Comparison of ENCODE assay signal across 8 cellular contexts in the genomic region with DNA sequence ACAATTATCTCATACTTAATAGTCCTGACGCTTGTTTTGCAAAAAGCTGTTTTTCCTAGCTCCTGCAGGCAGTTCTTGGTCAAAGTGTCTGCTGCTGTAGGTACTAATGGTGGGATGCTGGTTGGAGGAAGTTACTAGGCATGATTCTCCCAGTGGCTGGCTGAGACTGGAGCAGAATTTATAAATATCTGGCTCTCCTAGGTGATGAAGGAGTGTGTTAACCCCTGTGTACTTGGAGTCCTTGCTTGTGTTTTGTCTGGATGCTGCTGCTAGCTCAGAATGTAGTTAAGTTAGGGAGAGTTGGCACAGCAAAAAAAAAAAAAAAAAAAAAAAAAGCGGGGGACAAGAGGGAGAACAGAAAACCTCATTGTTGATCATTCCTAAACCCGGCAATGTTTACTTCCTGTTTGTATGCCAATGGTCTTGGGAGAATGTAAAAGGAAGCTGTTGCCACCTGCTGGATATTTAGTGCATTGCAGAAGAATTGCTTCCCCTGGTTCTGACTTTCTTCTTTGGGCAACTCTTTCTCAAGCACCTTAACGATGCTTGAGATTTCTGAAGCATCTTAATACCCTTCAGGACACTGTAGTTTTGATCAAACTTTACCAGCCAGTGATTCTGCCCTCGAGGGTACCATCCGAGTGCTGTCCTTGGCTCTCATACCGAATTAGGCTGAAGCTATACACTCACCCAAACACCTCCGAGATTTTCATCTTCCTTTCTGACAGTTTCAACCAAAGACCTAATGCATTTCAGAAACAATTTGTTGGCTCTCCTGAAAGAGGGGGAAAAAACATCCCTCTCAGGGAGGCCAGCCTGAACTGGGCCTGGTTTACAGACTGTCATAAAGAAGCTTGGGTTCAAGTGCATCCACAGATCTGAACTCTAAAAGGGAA.
DNase-seq lines count a peak whose midpoint lies in the region; ATAC-seq and TF ChIP-seq lines count a peak whose summit lies in the region.

No MANE protein-coding gene starts in this region.

- POLR2A ChIA-PET in activated CD8-positive, alpha-beta T cell treated with anti-CD3 and anti-CD28 coated beads for 36 hours (lab: Charles Lee) = no interaction called here

- peaks cover 9% of the 10 kb centered on the region for H3K27me3 Mint-ChIP-seq in activated CD8-positive, alpha-beta T cell treated with anti-CD3 and anti-CD28 coated beads for 36 hours
- H3K27me3 Mint-ChIP-seq in neural progenitor cell (ENCODE audit: insufficient read depth, low read depth) = peaks cover 9% of the 10 kb centered on the region

- H3K9me3 ChIP-seq in DOHH2 (ENCODE audit: control insufficient read depth, insufficient read depth, low read length) = no peaks in the 10 kb centered on the region
- no peaks in the 10 kb centered on the region for H3K9me3 ChIP-seq in neural progenitor cell (ENCODE audit: low read depth)

- H4K20me1 ChIP-seq in DOHH2 (ENCODE audit: control insufficient read depth, insufficient read depth, low read depth, low read length) (no peaks in the 10 kb centered on the region), neural progenitor cell (ENCODE audit: low read depth) (no peaks in the 10 kb centered on the region)

- no peaks in the 10 kb centered on the region for H3K27me3 ChIP-seq in DOHH2 (ENCODE audit: control insufficient read depth, low read length)
- no peaks in the 10 kb centered on the region for H3K27me3 ChIP-seq in neural progenitor cell

- H2AFZ ChIP-seq in neural progenitor cell (replicated peaks) = peak overlapping the region; percentile 84

- peaks cover 2% of the 10 kb centered on the region for H3K4me1 Mint-ChIP-seq in activated CD8-positive, alpha-beta T cell treated with anti-CD3 and anti-CD28 coated beads for 36 hours (ENCODE audit: low read depth)
- peaks cover 47% of the 10 kb centered on the region for H3K4me1 Mint-ChIP-seq in neural progenitor cell

- H3K36me3 ChIP-seq in DOHH2 (ENCODE audit: control insufficient read depth, low read length) = no peaks in the 10 kb centered on the region
- no peaks in the 10 kb centered on the region for H3K36me3 ChIP-seq in neural progenitor cell

- H3F3A ChIP-seq in DOHH2 (ENCODE audit: control insufficient read depth, insufficient read depth) (no peaks in the 10 kb centered on the region), neural progenitor cell (ENCODE audit: low read depth) (no peaks in the 10 kb centered on the region)

- DNase-seq in NCI-H345 (lab: John Stamatoyannopoulos, UW) (peak; percentile 67), fibroblast of villous mesenchyme (ENCODE audit: low read depth) (peak; percentile 75), neural progenitor cell (ENCODE audit: low spot score) (peak; percentile 72), NCI-H1436 (lab: John Stamatoyannopoulos, UW) (no peak)
- peak; percentile 49 for DNase-seq in activated CD8-positive, alpha-beta T cell treated with anti-CD3 and anti-CD28 coated beads for 36 hours

- CTCF ChIA-PET in activated CD8-positive, alpha-beta T cell treated with anti-CD3 and anti-CD28 coated beads for 36 hours (lab: Charles Lee) = interaction anchor here (0.6 to 2.5 kb wide), 17 partner anchors 8 to 525 kb away, joined by 3 to 20 read pairs (median 4); no protein-coding TSS in a partner anchor

- H3K79me2 ChIP-seq in DOHH2 (ENCODE audit: control insufficient read depth, low read length) (no peaks in the 10 kb centered on the region), neural progenitor cell (ENCODE audit: low read depth) (no peaks in the 10 kb centered on the region)

- no peaks in the 10 kb centered on the region for H3K36me3 Mint-ChIP-seq in activated CD8-positive, alpha-beta T cell treated with anti-CD3 and anti-CD28 coated beads for 36 hours (ENCODE audit: low read depth)
- peaks cover 25% of the 10 kb centered on the region for H3K36me3 Mint-ChIP-seq in neural progenitor cell

- peak overlapping the region; percentile 24; the same call in 1 of the 2 replicates for H3K4me3 ChIP-seq in DOHH2 (ENCODE audit: low read length)
- H3K4me3 ChIP-seq in fibroblast of villous mesenchyme (ENCODE audit: low read depth, low read length) = peak overlapping the region; percentile 37
- no peak overlapping the region for H3K4me3 ChIP-seq in neural progenitor cell

- H3K9ac ChIP-seq in neural progenitor cell = no peak overlapping the region

- H3K27ac Mint-ChIP-seq in activated CD8-positive, alpha-beta T cell treated with anti-CD3 and anti-CD28 coated beads for 36 hours = no peak overlapping the region
- H3K27ac Mint-ChIP-seq in neural progenitor cell = no peak overlapping the region

- TF ChIP-seq CTCF in DOHH2 (IDR thresholded peaks at IDR 0.05; ENCODE audit: low read depth, low read length, poor library complexity, severe bottlenecking) (peak; percentile 82), fibroblast of villous mesenchyme (IDR thresholded peaks at IDR 0.05; ENCODE audit: insufficient read depth, low read depth, low read length) (peak; percentile 84), neural progenitor cell (IDR thresholded peaks at IDR 0.05) (peak; percentile 87)
- TF ChIP-seq CTCF in activated CD8-positive, alpha-beta T cell treated with anti-CD3 and anti-CD28 coated beads for 36 hours (IDR thresholded peaks at IDR 0.05) = peak; percentile 90

- intact Hi-C loops in activated CD8-positive, alpha-beta T cell treated with anti-CD3 and anti-CD28 coated beads for 36 hours (cut with micrococcal nuclease) = loop anchor here (1.0 to 5.0 kb wide), 2 partner anchors 107 to 496 kb away; no protein-coding TSS in a partner anchor

- H3K9me2 ChIP-seq in DOHH2 (replicated peaks; ENCODE audit: control insufficient read depth, low read length) = no peaks in the 10 kb centered on the region

- no peak overlapping the region for H3K4me3 Mint-ChIP-seq in activated CD8-positive, alpha-beta T cell treated with anti-CD3 and anti-CD28 coated beads for 36 hours
- no peak overlapping the region for H3K4me3 Mint-ChIP-seq in neural progenitor cell

- ATAC-seq in GM19372 (IDR thresholded peaks at IDR 0.05; ENCODE audit: low read depth, unreplicated experiment) (peak; percentile 90), HG03354 (IDR thresholded peaks at IDR 0.05; ENCODE audit: poor library complexity, severe bottlenecking, unreplicated experiment) (peak; percentile 94)
- ATAC-seq in activated CD8-positive, alpha-beta T cell treated with anti-CD3 and anti-CD28 coated beads for 36 hours = peak; percentile 51

- H3K27ac ChIP-seq in DOHH2 (ENCODE audit: low read depth, low read length) (no peak overlapping the region), neural progenitor cell (no peak overlapping the region)

- no peaks in the 10 kb centered on the region for H3K4me1 ChIP-seq in DOHH2 (ENCODE audit: control insufficient read depth, low read length)
- peaks cover 15% of the 10 kb centered on the region for H3K4me1 ChIP-seq in neural progenitor cell

- H3K4me2 ChIP-seq in DOHH2 (ENCODE audit: low read length) = peak overlapping the region; percentile 44
- no peak overlapping the region for H3K4me2 ChIP-seq in neural progenitor cell

- H3K9me3 Mint-ChIP-seq in activated CD8-positive, alpha-beta T cell treated with anti-CD3 and anti-CD28 coated beads for 36 hours = no peaks in the 10 kb centered on the region
- H3K9me3 Mint-ChIP-seq in neural progenitor cell = no peaks in the 10 kb centered on the region
